9 cellular contexts compared by ENCODE assay signal in genomic region chr12:33605776-33606175, GRCh38.
DNase-seq lines count a peak whose midpoint lies in the region; ATAC-seq, FAIRE-seq and TF ChIP-seq lines count a peak whose summit lies in the region.
"Had no signal": no experiment of that assay in that cellular context is flagged by ENCODE, and none has a peak within 500 bp of the region (broad histone marks: within the 10 kb centered on the region; RNA-seq: fewer than 3 reads in every experiment).

No MANE protein-coding gene starts in this region.

- no peak for DNase-seq in left ventricle myocardium inferior
- no peak for DNase-seq in right cardiac atrium
- peak; percentile 11 for DNase-seq in NCI-H774 (lab: John Stamatoyannopoulos, UW)
- peak; percentile 61 for DNase-seq in epithelial cell of esophagus (ENCODE audit: low read depth)
- DNase-seq in urothelium cell line (ENCODE audit: low spot score), result peak; percentile 19
- no peak for DNase-seq in NK-92 (lab: John Stamatoyannopoulos, UW; ENCODE audit: unreplicated experiment)
- DNase-seq: CD4-positive, CD25-positive, alpha-beta regulatory T cell had no signal

- intact Hi-C loops in left ventricle myocardium inferior (cut with micrococcal nuclease), result no loop called here
- intact Hi-C loops in right cardiac atrium (cut with DNase I), result no loop called here

- no peaks in the 10 kb centered on the region for H3K36me3 ChIP-seq in left ventricle myocardium inferior

- no peaks in the 10 kb centered on the region for H3K9me3 ChIP-seq in left ventricle myocardium inferior (replicated peaks)
- no peaks in the 10 kb centered on the region for H3K9me3 ChIP-seq in right cardiac atrium (ENCODE audit: control insufficient read depth, low read length)

- H3K4me1 ChIP-seq in left ventricle myocardium inferior (no peaks in the 10 kb centered on the region), right cardiac atrium (ENCODE audit: control insufficient read depth, insufficient read depth, low read length) (no peaks in the 10 kb centered on the region)

- WGBS in right cardiac atrium, result 28% methylated on average over 2 of the region's 2 CpGs

- H3K4me3 ChIP-seq in left ventricle myocardium inferior, result no peak overlapping the region
- H3K4me3 ChIP-seq in right cardiac atrium (ENCODE audit: low read length), result no peak overlapping the region
- no peak overlapping the region for H3K4me3 ChIP-seq in epithelial cell of esophagus (ENCODE audit: low read length)

- no peak for ATAC-seq in right cardiac atrium
- no peak for ATAC-seq in GM21360 (IDR thresholded peaks at IDR 0.05; ENCODE audit: unreplicated experiment)
- ATAC-seq in GM19035 (IDR thresholded peaks at IDR 0.05; ENCODE audit: unreplicated experiment), result no peak

- H3K27ac ChIP-seq in left ventricle myocardium inferior (replicated peaks) (no peak overlapping the region), right cardiac atrium (ENCODE audit: low read length) (no peak overlapping the region)

- TF ChIP-seq CTCF in left ventricle myocardium inferior (IDR thresholded peaks at IDR 0.05; ENCODE audit: borderline replicate concordance) (peak; percentile 21), epithelial cell of esophagus (IDR thresholded peaks at IDR 0.05; ENCODE audit: insufficient read depth, low read depth, low read length, missing control alignments) (peak; percentile 66)

- FAIRE-seq in urothelium cell line (lab: Jason Lieb, UNC), result no peak

- H3K27me3 ChIP-seq in left ventricle myocardium inferior (ENCODE audit: low read depth), result no peaks in the 10 kb centered on the region
- H3K27me3 ChIP-seq in right cardiac atrium (ENCODE audit: control insufficient read depth, insufficient read depth), result no peaks in the 10 kb centered on the region

Comparison
In these comparisons a context has a peak if more than half of its experiments do, and no peak if none do; other contexts are left out.
1. DNase-seq: peak in NCI-H774 (single experiment), epithelial cell of esophagus (single experiment) and urothelium cell line (single experiment); none in left ventricle myocardium inferior (single experiment), right cardiac atrium (0 of 3) and NK-92 (single experiment).